14 cellular contexts compared by ENCODE assay signal in genomic region chr20:2140561-2140960, GRCh38. TPM values are rescaled to one million over a fixed set of nuclear protein-coding genes. Genes with fewer than 3 reads are reported as not detected.
DNase-seq lines count a peak whose midpoint lies in the region; ATAC-seq and TF ChIP-seq lines count a peak whose summit lies in the region.
"Had no signal": no experiment of that assay in that cellular context is flagged by ENCODE, and none has a peak within 500 bp of the region (broad histone marks: within the 10 kb centered on the region; RNA-seq: fewer than 3 reads in every experiment).

No MANE protein-coding gene starts in this region.

- intact Hi-C loops in Right ventricle myocardium inferior (cut with DNase I) (loop anchor here (2.0 to 10.0 kb wide), 2 partner anchors 38 to 206 kb away; no protein-coding TSS in a partner anchor), cardiac septum (cut with DNase I) (no loop called here), aorta (cut with DNase I) (no loop called here)

- H3K4me3 ChIP-seq in gastroesophageal sphincter (no peak overlapping the region), aorta (ENCODE audit: low read length in 2 of 2) (no peak overlapping the region)

- H3K27me3 ChIP-seq in gastroesophageal sphincter (no peaks in the 10 kb centered on the region), aorta (ENCODE audit: control insufficient read depth in 1 of 2, insufficient read depth in 2 of 2, low read length in 1 of 2) (no peaks in the 10 kb centered on the region)

- H3K9me3 ChIP-seq in gastroesophageal sphincter (no peaks in the 10 kb centered on the region), aorta (ENCODE audit: control insufficient read depth, low read length) (no peaks in the 10 kb centered on the region)

- TF ChIP-seq POLR2A in gastroesophageal sphincter (IDR thresholded peaks at IDR 0.05) = no peak

- 25% methylated on average over 1 of the region's 1 CpG; no CpG with 5 or more reads in 1 of the 2 donors for WGBS in gastroesophageal sphincter (ENCODE audit: low coverage in 1 of 2), 2 donors
- 13 to 18% methylated on average over 1 of the region's 1 CpG for WGBS in aorta, 2 donors

- no peak for DNase-seq in Right ventricle myocardium inferior (ENCODE audit: missing footprints)
- DNase-seq in cardiac septum (ENCODE audit: low spot score) = no peak
- DNase-seq in pons (ENCODE audit: low spot score) = peak; percentile 36
- peak; percentile 64 to 77 for DNase-seq in aorta
- no peak for DNase-seq in activated CD8-positive, alpha-beta memory T cell treated with anti-CD3 and anti-CD28 coated beads for 24 hours
- no peak for DNase-seq in MV-4-11 (lab: John Stamatoyannopoulos, UW)
- DNase-seq: activated B cell treated with CpG ODN at 0.5 μM for 24 hours; effector CD8-positive, alpha-beta T cell; hippocampal formation; KG1; mammary epithelial cell; NCI-H2081 treated with DMSO at 0.1 percent for 48 hours had no signal

- TF ChIP-seq CTCF in gastroesophageal sphincter (IDR thresholded peaks at IDR 0.05) = no peak

- ATAC-seq in Right ventricle myocardium inferior (peak; percentile 89), gastroesophageal sphincter (peak; percentile 84), aorta (ENCODE audit: low FRiP score) (peak; percentile 65), GM18909 (IDR thresholded peaks at IDR 0.05; ENCODE audit: poor library complexity, unreplicated experiment) (no peak)

- H3K4me1 ChIP-seq in gastroesophageal sphincter (peaks cover 5 to 77% (median 25%) of the 10 kb centered on the region in 3 donors), aorta (ENCODE audit: control insufficient read depth in 1 of 2, insufficient read depth in 2 of 2, low read length in 2 of 2) (peaks cover 0 to 3% of the 10 kb centered on the region in 2 donors)

- no peak for TF ChIP-seq EP300 in gastroesophageal sphincter (IDR thresholded peaks at IDR 0.05)

- H3K36me3 ChIP-seq in gastroesophageal sphincter (peaks cover 0 to 16% of the 10 kb centered on the region in 2 donors), aorta (ENCODE audit: control insufficient read depth in 1 of 2, insufficient read depth in 2 of 2, low read length in 1 of 2) (peaks cover 0 to 7% of the 10 kb centered on the region in 2 donors)

- H3K27ac ChIP-seq in gastroesophageal sphincter (peak overlapping the region in 3 of 4 donors; percentile 6 to 60 (median 52)), aorta (ENCODE audit: low read depth in 1 of 2, low read length in 2 of 2) (no peak overlapping the region)

RNA-seq across cellular contexts. Expression of gene STK35, which starts 38.9 kb away (rescaled TPM):
- total RNA-seq in Right ventricle myocardium inferior (13.5 TPM), cardiac septum (18.2 TPM), gastroesophageal sphincter (10 to 100 TPM; 18.3 to 24.6 (median 20.4) TPM), aorta (10 to 100 TPM; 10.5 to 13.8 TPM)
- polyA plus RNA-seq in aorta = 1 to 10 TPM; 1.6 to 5.1 TPM

Comparison
In these comparisons a context has a peak if more than half of its experiments do, and no peak if none do; other contexts are left out.
1. DNase-seq: peak in pons (single experiment) and aorta (2 of 2); none in Right ventricle myocardium inferior (single experiment), cardiac septum (single experiment), activated CD8-positive, alpha-beta memory T cell treated with anti-CD3 and anti-CD28 coated beads for 24 hours (single experiment) and MV-4-11 (single experiment).
2. H3K27ac ChIP-seq: peak in gastroesophageal sphincter (3 of 4); none in aorta (0 of 2).